8 cellular contexts compared by ENCODE assay signal in genomic region chr2:191114403-191114886, GRCh38. TPM values are rescaled to one million over a fixed set of nuclear protein-coding genes. Genes with fewer than 3 reads are reported as not detected.
DNase-seq lines count a peak whose midpoint lies in the region; ATAC-seq and TF ChIP-seq lines count a peak whose summit lies in the region.

No MANE protein-coding gene starts in this region.

- no peak overlapping the region for H3K9ac ChIP-seq in neural progenitor cell

- H3K9me3 ChIP-seq in neural progenitor cell (ENCODE audit: low read depth): no peaks in the 10 kb centered on the region
- H3K9me3 ChIP-seq in ovary: no peaks in the 10 kb centered on the region

- no peaks in the 10 kb centered on the region for H3K79me2 ChIP-seq in neural progenitor cell (ENCODE audit: low read depth)

- DNase-seq in ELR (ENCODE audit: low read depth): peak; percentile 17
- peak; percentile 40 for DNase-seq in activated T-helper 2 cell treated with anti-CD3 and anti-CD28 coated beads, Interferon-gamma antibody, Interleukin-2, Interleukin-4, amounts not matched to agents 10 μg/mL and 5 μg/mL and 100 μg/mL, durations not matched to agents 14 hours and 24 hours and 36 hours (ENCODE audit: low spot score)
- peak; percentile 22 to 45 for DNase-seq in stimulated activated CD4-positive, alpha-beta T cell treated with anti-CD3 and anti-CD28 coated beads, Interleukin-2, amount 100 ng/mL, for 24 hours
- no peak for DNase-seq in SHP77 treated with DMSO at 0.1 percent for 48 hours (lab: John Stamatoyannopoulos, UW)
- no peak for DNase-seq in neural progenitor cell (ENCODE audit: low spot score)
- no peak for DNase-seq in ovary

- ATAC-seq in GM19455 (IDR thresholded peaks at IDR 0.05; ENCODE audit: unreplicated experiment) (peak; percentile 84), HG03378 (IDR thresholded peaks at IDR 0.05; ENCODE audit: unreplicated experiment) (peak; percentile 85)

- H3K4me2 ChIP-seq in neural progenitor cell: no peak overlapping the region

- no peaks in the 10 kb centered on the region for H3K9me3 Mint-ChIP-seq in activated T-helper 2 cell treated with anti-CD3 and anti-CD28 coated beads, Interferon-gamma antibody, Interleukin-2, Interleukin-4, amounts not matched to agents 10 μg/mL and 5 μg/mL and 100 μg/mL, durations not matched to agents 14 hours and 24 hours and 36 hours
- no peaks in the 10 kb centered on the region for H3K9me3 Mint-ChIP-seq in neural progenitor cell

- intact Hi-C loops in activated T-helper 2 cell treated with anti-CD3 and anti-CD28 coated beads, Interferon-gamma antibody, Interleukin-2, Interleukin-4, amounts not matched to agents 10 μg/mL and 5 μg/mL and 100 μg/mL, durations not matched to agents 14 hours and 24 hours and 36 hours (cut with micrococcal nuclease): loop anchor here (1.0 to 5.0 kb wide), 7 partner anchors 12 to 272 kb away; partner anchors contain the start of gene GLS
- intact Hi-C loops in ovary (cut with DNase I): no loop called here

- H3K27me3 ChIP-seq in neural progenitor cell (no peaks in the 10 kb centered on the region), ovary (no peaks in the 10 kb centered on the region)

- no peak for TF ChIP-seq EP300 in ovary (IDR thresholded peaks at IDR 0.05)

- H3K4me3 Mint-ChIP-seq in activated T-helper 2 cell treated with anti-CD3 and anti-CD28 coated beads, Interferon-gamma antibody, Interleukin-2, Interleukin-4, amounts not matched to agents 10 μg/mL and 5 μg/mL and 100 μg/mL, durations not matched to agents 14 hours and 24 hours and 36 hours (ENCODE audit: low read depth): peak overlapping the region; percentile 64
- H3K4me3 Mint-ChIP-seq in neural progenitor cell: no peak overlapping the region

- H4K20me1 ChIP-seq in neural progenitor cell (ENCODE audit: low read depth): no peaks in the 10 kb centered on the region

- H3K27ac ChIP-seq in neural progenitor cell: no peak overlapping the region
- H3K27ac ChIP-seq in ovary: no peak overlapping the region

- peaks cover 76% of the 10 kb centered on the region for H3K4me1 Mint-ChIP-seq in activated T-helper 2 cell treated with anti-CD3 and anti-CD28 coated beads, Interferon-gamma antibody, Interleukin-2, Interleukin-4, amounts not matched to agents 10 μg/mL and 5 μg/mL and 100 μg/mL, durations not matched to agents 14 hours and 24 hours and 36 hours (ENCODE audit: low read depth)
- H3K4me1 Mint-ChIP-seq in neural progenitor cell: no peaks in the 10 kb centered on the region

- no peaks in the 10 kb centered on the region for H3K27me3 Mint-ChIP-seq in activated T-helper 2 cell treated with anti-CD3 and anti-CD28 coated beads, Interferon-gamma antibody, Interleukin-2, Interleukin-4, amounts not matched to agents 10 μg/mL and 5 μg/mL and 100 μg/mL, durations not matched to agents 14 hours and 24 hours and 36 hours (ENCODE audit: low read depth)
- H3K27me3 Mint-ChIP-seq in neural progenitor cell (ENCODE audit: insufficient read depth, low read depth): peaks cover 2% of the 10 kb centered on the region

- 25 to 32% (median 28%) methylated on average over 6 of the region's 6 CpGs for WGBS in ovary, 3 donors

- peak overlapping the region; percentile 94 for H3K27ac Mint-ChIP-seq in activated T-helper 2 cell treated with anti-CD3 and anti-CD28 coated beads, Interferon-gamma antibody, Interleukin-2, Interleukin-4, amounts not matched to agents 10 μg/mL and 5 μg/mL and 100 μg/mL, durations not matched to agents 14 hours and 24 hours and 36 hours
- no peak overlapping the region for H3K27ac Mint-ChIP-seq in neural progenitor cell

- H3F3A ChIP-seq in neural progenitor cell (ENCODE audit: low read depth): no peaks in the 10 kb centered on the region

- H3K4me3 ChIP-seq in neural progenitor cell (no peak overlapping the region), ovary (no peak overlapping the region)

- TF ChIP-seq POLR2A in ovary (IDR thresholded peaks at IDR 0.05): no peak

- TF ChIP-seq CTCF in neural progenitor cell (IDR thresholded peaks at IDR 0.05) (no peak), ovary (IDR thresholded peaks at IDR 0.05) (no peak)

- H3K36me3 ChIP-seq in neural progenitor cell: no peaks in the 10 kb centered on the region
- H3K36me3 ChIP-seq in ovary: no peaks in the 10 kb centered on the region

- peaks cover 71% of the 10 kb centered on the region for H3K36me3 Mint-ChIP-seq in activated T-helper 2 cell treated with anti-CD3 and anti-CD28 coated beads, Interferon-gamma antibody, Interleukin-2, Interleukin-4, amounts not matched to agents 10 μg/mL and 5 μg/mL and 100 μg/mL, durations not matched to agents 14 hours and 24 hours and 36 hours (ENCODE audit: low read depth)
- no peaks in the 10 kb centered on the region for H3K36me3 Mint-ChIP-seq in neural progenitor cell

- H2AFZ ChIP-seq in neural progenitor cell (replicated peaks): no peak overlapping the region

- no peaks in the 10 kb centered on the region for H3K4me1 ChIP-seq in neural progenitor cell
- H3K4me1 ChIP-seq in ovary (ENCODE audit: insufficient read depth): no peaks in the 10 kb centered on the region

RNA-seq across cellular contexts. Expression of gene STAT4, which starts 36.3 kb away (rescaled TPM):
- 92.2 and 96.9 TPM in 2 replicates for total RNA-seq in activated T-helper 2 cell treated with anti-CD3 and anti-CD28 coated beads, Interferon-gamma antibody, Interleukin-2, Interleukin-4, amounts not matched to agents 10 μg/mL and 5 μg/mL and 100 μg/mL, durations not matched to agents 14 hours and 24 hours and 36 hours
- 0.32 and 0.62 TPM in 2 replicates for total RNA-seq in neural progenitor cell (ENCODE audit: low replicate concordance)
- total RNA-seq in ovary: 1 to 10 TPM in 6 of 7 donors, under 1 TPM in 1; 0.52 to 3.0 (median 1.5) TPM
- 1 to 10 TPM; 1.3 to 3.6 TPM for polyA plus RNA-seq in ovary

Comparison
In these comparisons a context has a peak if more than half of its experiments do, and no peak if none do; other contexts are left out.
1. DNase-seq: peak in ELR (single experiment), activated T-helper 2 cell treated with anti-CD3 and anti-CD28 coated beads, Interferon-gamma antibody, Interleukin-2, Interleukin-4, amounts not matched to agents 10 μg/mL and 5 μg/mL and 100 μg/mL, durations not matched to agents 14 hours and 24 hours and 36 hours (single experiment) and stimulated activated CD4-positive, alpha-beta T cell treated with anti-CD3 and anti-CD28 coated beads, Interleukin-2, amount 100 ng/mL, for 24 hours (2 of 2); none in SHP77 treated with DMSO at 0.1 percent for 48 hours (single experiment), neural progenitor cell (single experiment) and ovary (0 of 5).
2. RNA of gene STAT4, which starts 36.3 kb away (total RNA-seq): 92.2 to 96.9 TPM in activated T-helper 2 cell treated with anti-CD3 and anti-CD28 coated beads, Interferon-gamma antibody, Interleukin-2, Interleukin-4, amounts not matched to agents 10 μg/mL and 5 μg/mL and 100 μg/mL, durations not matched to agents 14 hours and 24 hours and 36 hours; 0.52 to 3.0 TPM in ovary and 0.32 to 0.62 TPM in neural progenitor cell; every median in the first group is over 10 times any median in the second.